19 cellular contexts compared by ENCODE assay signal in the genomic region with DNA sequence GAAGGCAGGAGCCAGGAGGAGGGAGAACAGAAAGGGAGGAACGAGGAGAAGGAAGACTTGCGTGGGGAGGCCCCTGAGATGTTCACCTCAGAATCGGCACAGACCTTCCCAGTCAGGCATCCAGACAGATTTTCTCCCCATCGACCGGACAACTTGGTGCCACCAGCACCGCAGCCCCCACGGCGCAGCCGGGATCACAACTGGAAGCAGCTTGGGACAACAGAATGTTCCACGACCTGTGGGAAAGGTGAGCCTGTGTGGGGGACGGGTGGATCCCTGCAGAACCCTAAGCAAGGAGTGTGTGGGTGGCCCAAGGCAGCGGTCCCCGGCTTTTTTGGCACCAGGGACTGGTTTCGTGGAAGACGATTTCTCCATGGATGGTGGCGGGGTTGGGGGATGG.
DNase-seq lines count a peak whose midpoint lies in the region; ATAC-seq and TF ChIP-seq lines count a peak whose summit lies in the region.
"Had no signal": no experiment of that assay in that cellular context is flagged by ENCODE, and none has a peak within 500 bp of the region (broad histone marks: within the 10 kb centered on the region; RNA-seq: fewer than 3 reads in every experiment).

No MANE protein-coding gene starts in this region.

- no peak overlapping the region for H2AFZ ChIP-seq in trophoblast cell (ENCODE audit: insufficient read depth, low read length, poor library complexity)

- ATAC-seq in Right ventricle myocardium inferior (no peak), GM19463 (IDR thresholded peaks at IDR 0.05; ENCODE audit: unreplicated experiment) (no peak)
- ATAC-seq: A549; CD8-positive, alpha-beta T cell had no signal

- H2BK5ac ChIP-seq in trophoblast cell (ENCODE audit: low read depth, low read length, poor library complexity): no peak overlapping the region

- no peak overlapping the region for H3K18ac ChIP-seq in trophoblast cell (ENCODE audit: low read length)

- H2BK12ac ChIP-seq in trophoblast cell (ENCODE audit: low read length): no peak overlapping the region

- peaks cover 16% of the 10 kb centered on the region for H3K4me1 Mint-ChIP-seq in glutamatergic neuron (ENCODE audit: low read depth, unreplicated experiment)
- H3K4me1 Mint-ChIP-seq in immature natural killer cell: no peaks in the 10 kb centered on the region
- H3K4me1 Mint-ChIP-seq: B cell had no signal

- H3K23ac ChIP-seq in trophoblast cell (ENCODE audit: low read length): no peak overlapping the region

- DNase-seq in NCI-H2171 (lab: John Stamatoyannopoulos, UW): peak; percentile 22
- DNase-seq in NCI-H2171 treated with DMSO at 0.1 percent for 48 hours (lab: John Stamatoyannopoulos, UW): no peak
- DNase-seq in glutamatergic neuron: peak; percentile 54
- DNase-seq in trophoblast cell: no peak
- DNase-seq in immature natural killer cell: no peak
- DNase-seq in Right ventricle myocardium inferior (ENCODE audit: missing footprints): no peak
- DNase-seq: AML-193; Caco-2; Calu3; CD4-positive, alpha-beta T cell; CD8-positive, alpha-beta T cell; DMS79 treated with DMSO at 0.1 percent for 48 hours; GF-D8 had no signal

- no peak overlapping the region for H4K91ac ChIP-seq in trophoblast cell (ENCODE audit: low read depth, low read length)

- peaks cover 2% of the 10 kb centered on the region for H3K9me3 ChIP-seq in trophoblast cell (ENCODE audit: insufficient read depth, low read depth, low read length)
- H3K9me3 ChIP-seq: A549; BLaER1 treated with 17β-estradiol and CSF1 and Interleukin-3, amounts not matched to agents 10 nM and 100 nM; Caco-2 had no signal

- no peak overlapping the region for H3K4ac ChIP-seq in trophoblast cell (ENCODE audit: low read depth, low read length)

- WGBS in trophoblast cell (ENCODE audit: extremely low coverage, insufficient coverage, insufficient read length): no CpG with 5 or more reads among the region's 16 CpGs

- H3K27me3 Mint-ChIP-seq in glutamatergic neuron (ENCODE audit: unreplicated experiment) (peaks cover 5% of the 10 kb centered on the region), immature natural killer cell (ENCODE audit: low read depth in 3 of 3) (peaks cover 0 to 4% (median 2%) of the 10 kb centered on the region in 3 donors)

- H3K79me1 ChIP-seq in trophoblast cell (ENCODE audit: low read length): no peaks in the 10 kb centered on the region

- no peak overlapping the region for H3K14ac ChIP-seq in trophoblast cell (ENCODE audit: low read length)

- H3K4me2 ChIP-seq in trophoblast cell (ENCODE audit: low read length): no peak overlapping the region
- H3K4me2 ChIP-seq: A549; BLaER1 treated with 17β-estradiol and CSF1 and Interleukin-3, amounts not matched to agents 10 nM and 100 nM had no signal

- H4K12ac ChIP-seq in trophoblast cell (ENCODE audit: low read depth, low read length): no peak overlapping the region

- H3K27ac Mint-ChIP-seq in glutamatergic neuron (ENCODE audit: unreplicated experiment): no peak overlapping the region
- H3K27ac Mint-ChIP-seq in immature natural killer cell: no peak overlapping the region
- H3K27ac Mint-ChIP-seq: B cell; CD4-positive, alpha-beta T cell; CD8-positive, alpha-beta T cell had no signal

- H3K4me3 ChIP-seq in trophoblast cell (ENCODE audit: low read depth, low read length): peak overlapping the region; percentile 29
- H3K4me3 ChIP-seq: A549; BLaER1 treated with 17β-estradiol and CSF1 and Interleukin-3, amounts not matched to agents 10 nM and 100 nM had no signal

- no peak for TF ChIP-seq CTCF in glutamatergic neuron (IDR thresholded peaks at IDR 0.05; ENCODE audit: partially characterized antibody, unreplicated experiment)

- H2BK120ac ChIP-seq in trophoblast cell (ENCODE audit: insufficient read depth, low read length, poor library complexity): no peak overlapping the region

- H3K9me3 Mint-ChIP-seq in glutamatergic neuron (ENCODE audit: unreplicated experiment) (peaks cover 14% of the 10 kb centered on the region), immature natural killer cell (no peaks in the 10 kb centered on the region)
- H3K9me3 Mint-ChIP-seq: CD4-positive, alpha-beta T cell; CD8-positive, alpha-beta T cell had no signal

- H3K4me1 ChIP-seq in trophoblast cell (ENCODE audit: control insufficient read depth in 1 of 2, insufficient read depth in 2 of 2, low read length in 2 of 2): no peaks in the 10 kb centered on the region
- H3K4me1 ChIP-seq: A549; BLaER1 treated with 17β-estradiol and CSF1 and Interleukin-3, amounts not matched to agents 10 nM and 100 nM had no signal

- H3K36me3 Mint-ChIP-seq in glutamatergic neuron (ENCODE audit: unreplicated experiment): no peaks in the 10 kb centered on the region
- H3K36me3 Mint-ChIP-seq in immature natural killer cell: no peaks in the 10 kb centered on the region
- H3K36me3 Mint-ChIP-seq: CD8-positive, alpha-beta T cell had no signal

- H3K36me3 ChIP-seq in trophoblast cell (ENCODE audit: control insufficient read depth in 1 of 2, insufficient read depth in 2 of 2, low read length in 2 of 2): no peaks in the 10 kb centered on the region
- H3K36me3 ChIP-seq: BLaER1 treated with 17β-estradiol and CSF1 and Interleukin-3, amounts not matched to agents 10 nM and 100 nM had no signal

- H3K79me2 ChIP-seq in trophoblast cell (ENCODE audit: control insufficient read depth, insufficient read depth, low read length, poor library complexity): no peaks in the 10 kb centered on the region

- H3K27ac ChIP-seq in trophoblast cell (ENCODE audit: low read depth, low read length): no peak overlapping the region
- H3K27ac ChIP-seq: 22Rv1; A549; BLaER1 treated with 17β-estradiol and CSF1 and Interleukin-3, amounts not matched to agents 10 nM and 100 nM; C4-2B had no signal

- no peak overlapping the region for H2AK5ac ChIP-seq in trophoblast cell (ENCODE audit: low read length)

- intact Hi-C loops in Right ventricle myocardium inferior (cut with DNase I): loop anchor here (10.0 kb wide), 1 partner anchor 203 kb away; no protein-coding TSS in a partner anchor

- H4K8ac ChIP-seq in trophoblast cell (ENCODE audit: low read depth, low read length): no peak overlapping the region

- no peak overlapping the region for H3K9ac ChIP-seq in trophoblast cell (ENCODE audit: low read length)
- H3K9ac ChIP-seq: BLaER1 treated with 17β-estradiol and CSF1 and Interleukin-3, amounts not matched to agents 10 nM and 100 nM had no signal

- peak overlapping the region; percentile 75 for H3K4me3 Mint-ChIP-seq in glutamatergic neuron (ENCODE audit: unreplicated experiment)
- no peak overlapping the region for H3K4me3 Mint-ChIP-seq in immature natural killer cell
- H3K4me3 Mint-ChIP-seq: B cell; CD4-positive, alpha-beta T cell; CD8-positive, alpha-beta T cell had no signal

- H3K27me3 ChIP-seq in trophoblast cell (ENCODE audit: insufficient read depth, low read length): no peaks in the 10 kb centered on the region
- H3K27me3 ChIP-seq: BLaER1 treated with 17β-estradiol and CSF1 and Interleukin-3, amounts not matched to agents 10 nM and 100 nM had no signal

Comparison
In these comparisons a context has a peak if more than half of its experiments do, and no peak if none do; other contexts are left out.
1. DNase-seq: peak in NCI-H2171 (single experiment) and glutamatergic neuron (single experiment); none in NCI-H2171 treated with DMSO at 0.1 percent for 48 hours (single experiment), trophoblast cell (0 of 2), immature natural killer cell (0 of 3) and Right ventricle myocardium inferior (single experiment).